ENCODE assay signal across 9 cellular contexts in the genomic region with DNA sequence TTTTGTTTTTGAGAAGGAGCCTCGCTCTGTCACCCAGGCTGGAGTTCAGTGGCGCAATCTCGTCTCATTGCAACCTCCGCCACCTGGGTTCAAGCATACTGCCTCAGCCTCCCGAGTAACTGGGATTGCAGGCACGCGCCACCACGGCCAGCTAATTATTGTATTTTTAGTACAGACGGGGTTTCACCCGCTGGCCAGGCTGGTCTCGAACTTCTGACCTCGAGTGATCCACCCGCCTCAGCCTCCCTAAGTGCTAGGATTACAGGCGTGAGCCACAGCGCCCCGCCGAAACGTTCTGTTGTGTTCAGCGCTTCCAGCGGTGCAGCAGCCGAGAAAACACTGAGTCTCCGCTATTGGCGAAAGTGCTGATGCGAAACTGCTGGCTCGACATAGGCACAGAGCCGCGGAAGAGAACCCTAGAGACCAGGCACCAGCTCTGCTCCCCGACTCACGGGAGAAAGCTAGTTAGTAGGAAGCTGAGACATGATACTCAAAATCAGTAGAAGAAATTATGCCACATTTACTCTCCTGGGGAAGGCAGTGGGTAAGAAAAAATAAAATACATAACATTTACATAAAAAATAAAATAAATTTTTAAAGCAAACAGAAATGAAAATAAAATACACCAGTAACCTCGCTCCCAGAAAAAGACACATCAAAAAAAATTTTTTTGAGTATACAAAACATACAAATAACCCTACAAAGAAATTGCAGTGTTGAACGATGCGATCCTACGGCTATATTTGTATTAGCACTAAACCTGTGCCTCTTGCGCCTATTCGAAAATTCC. TPM values are rescaled to one million over a fixed set of nuclear protein-coding genes. Genes with fewer than 3 reads are reported as not detected.
DNase-seq lines count a peak whose midpoint lies in the region; ATAC-seq, FAIRE-seq and TF ChIP-seq lines count a peak whose summit lies in the region.
"Had no signal": no experiment of that assay in that cellular context is flagged by ENCODE, and none has a peak within 500 bp of the region (broad histone marks: within the 10 kb centered on the region; RNA-seq: fewer than 3 reads in every experiment).

No MANE protein-coding gene starts in this region.

- peak overlapping the region; percentile 91 for H2BK12ac ChIP-seq in H1 (ENCODE audit: low read depth, low read length)

- peak overlapping the region; percentile 95 for H3K27ac Mint-ChIP-seq in CD4-positive, alpha-beta T cell

- peaks cover 25% of the 10 kb centered on the region for H3K36me3 Mint-ChIP-seq in CD4-positive, alpha-beta T cell (ENCODE audit: low read depth)

- no peak overlapping the region for H3K4ac ChIP-seq in H1 (replicated peaks; ENCODE audit: insufficient read length, low read depth, low read length)

- TF ChIP-seq POLR2A in H1 (IDR thresholded peaks at IDR 0.05; ENCODE audit: control extremely low read depth in 1 of 2, low read depth in 2 of 2, low read length in 2 of 2), result no peak

- intact Hi-C loops in CD4-positive, alpha-beta T cell (cut with DNase I, micrococcal nuclease), result loop anchor here (1.0 to 5.0 kb wide), 8 partner anchors 9 to 114 kb away; partner anchors contain the start of genes ANXA2R (in 1 of the 2) and ZNF131 (in 1 of the 2)

- H4K91ac ChIP-seq in H1 (replicated peaks; ENCODE audit: insufficient read length, low read length), result no peak overlapping the region

- peak overlapping the region; percentile 92 for H3K4me3 Mint-ChIP-seq in CD4-positive, alpha-beta T cell

- no peaks in the 10 kb centered on the region for H3K27me3 Mint-ChIP-seq in CD4-positive, alpha-beta T cell

- peaks cover 0 to 3% (median 0%) of the 10 kb centered on the region in 4 experiments; a peak in 2 of 7 replicates for H3K4me1 ChIP-seq in H1 (replicated peaks in 1 of 4; ENCODE audit: control insufficient read depth in 3 of 4, insufficient read depth in 4 of 4, low read length in 3 of 4)

- peak overlapping the region in 2 of 4 experiments; percentile 1 to 10; a peak in 4 of 7 replicates for H3K9ac ChIP-seq in H1 (replicated peaks in 1 of 4; ENCODE audit: extremely low read depth in 1 of 4, low read depth in 3 of 4, low read length in 3 of 4)

- no peak overlapping the region for H3K14ac ChIP-seq in H1 (ENCODE audit: insufficient read length)

- peaks cover 42% of the 10 kb centered on the region for H3K4me1 Mint-ChIP-seq in CD4-positive, alpha-beta T cell (ENCODE audit: low read depth)

- TF ChIP-seq EP300 in H1 (IDR thresholded peaks at IDR 0.05; ENCODE audit: borderline replicate concordance in 1 of 2, low read depth in 2 of 2, low read length in 2 of 2), result peak in 1 of 2 experiments; percentile 87; a peak in 1 of 3 replicates

- no peak overlapping the region for H3K23ac ChIP-seq in H1 (ENCODE audit: insufficient read length)

- POLR2A ChIA-PET in CD4-positive, alpha-beta T cell (lab: Charles Lee), result interaction anchor here (0.5 to 6.3 kb wide), 25 partner anchors 11 to 1105 kb away, joined by 3 to 1066 read pairs (median 8); partner anchors contain the start of genes ANXA2R, HMGCS1, TMEM267 and ZNF131
- POLR2A ChIA-PET in H1 (lab: Charles Lee; ENCODE audit: partially characterized antibody), result interaction anchor here (1.2 to 2.3 kb wide), 5 partner anchors 8 to 113 kb away, joined by 3 to 9 read pairs (median 6); partner anchors contain the start of gene ZNF131

- peaks cover 1 to 2% of the 10 kb centered on the region in 2 experiments for H4K20me1 ChIP-seq in H1 (replicated peaks in 1 of 2; ENCODE audit: control insufficient read depth in 1 of 2, insufficient read depth in 2 of 2, low read length in 2 of 2)

- H3K27ac ChIP-seq in CD4-positive, alpha-beta T cell (ENCODE audit: low read depth, low read length), result peak overlapping the region; percentile 91
- no peak overlapping the region for H3K27ac ChIP-seq in H1 (ENCODE audit: low read depth, low read length)

- no peak for TF ChIP-seq CTCF in CD4-positive, alpha-beta T cell (IDR thresholded peaks at IDR 0.05)
- peak in 2 of 3 experiments; percentile 3 to 22; a peak in 2 of 4 replicates for TF ChIP-seq CTCF in H1 (IDR thresholded peaks at IDR 0.05; ENCODE audit: control extremely low read depth in 1 of 3, insufficient read depth in 1 of 3, low read depth in 1 of 3, low read length in 3 of 3)

- H3K79me1 ChIP-seq in H1 (ENCODE audit: low read depth, low read length), result no peaks in the 10 kb centered on the region

- no peaks in the 10 kb centered on the region for H3K9me3 Mint-ChIP-seq in CD4-positive, alpha-beta T cell

- WGBS in H1 (ENCODE audit: extremely low coverage in 1 of 2, insufficient coverage in 1 of 2, insufficient read length in 1 of 2, insufficient replicate concordance in 2 of 2, low coverage in 1 of 2, low lambda C conversion rate in 2 of 2, missing lambda C conversion rate in 1 of 2), 2 experiments, result 15% methylated on average over 35 of the region's 35 CpGs; no CpG with 5 or more reads in 1 of the 2 experiments

- H2AFZ ChIP-seq in H1 (ENCODE audit: low read length), result peak overlapping the region; percentile 97

- H3K23me2 ChIP-seq in H1 (ENCODE audit: low read depth, low read length), result peaks cover 12% of the 10 kb centered on the region; the same call in 1 of the 2 replicates

- DNase-seq in CD4-positive, alpha-beta T cell, result peak; percentile 87 to 92 (median 92)
- DNase-seq in HS-5 (ENCODE audit: low read depth), result peak; percentile 95
- DNase-seq in NK-92 (lab: John Stamatoyannopoulos, UW; ENCODE audit: unreplicated experiment), result peak; percentile 49
- DNase-seq in activated CD8-positive, alpha-beta memory T cell treated with anti-CD3 and anti-CD28 coated beads for 1 hour (ENCODE audit: extremely low read depth in 1 of 2, low read depth in 1 of 2), result peak; percentile 85 to 88
- DNase-seq in H1 (ENCODE audit: low read depth in 1 of 2, low spot score in 2 of 2), result peak in 1 of 2 experiments; percentile 90
- DNase-seq in midbrain (lab: John Stamatoyannopoulos, UW), result peak; percentile 84
- DNase-seq in stimulated activated CD8-positive, alpha-beta memory T cell treated with anti-CD3 and anti-CD28 coated beads, Interleukin-2, amount 100 ng/mL, for 1 hour (ENCODE audit: low read depth in 2 of 2), result peak; percentile 68 to 84

- no peaks in the 10 kb centered on the region for H3K36me3 ChIP-seq in H1 (ENCODE audit: control insufficient read depth in 2 of 4, insufficient read depth in 4 of 4, low read length in 3 of 4)

- H3K9me3 ChIP-seq in CD4-positive, alpha-beta T cell (ENCODE audit: control insufficient read depth, low read length), result no peaks in the 10 kb centered on the region
- H3K9me3 ChIP-seq in H1 (ENCODE audit: insufficient read depth in 2 of 2, low read depth in 1 of 2, low read length in 1 of 2), result no peaks in the 10 kb centered on the region

- CTCF ChIA-PET in CD4-positive, alpha-beta T cell (lab: Charles Lee), result interaction anchor here (0.7 to 3.5 kb wide), 14 partner anchors 9 to 476 kb away, joined by 3 to 46 read pairs (median 6); no protein-coding TSS in a partner anchor
- CTCF ChIA-PET in H1 (lab: Charles Lee; ENCODE audit: partially characterized antibody), result interaction anchor here (0.9 to 2.9 kb wide), 11 partner anchors 9 to 97 kb away, joined by 3 to 15 read pairs (median 4); no protein-coding TSS in a partner anchor

- peak; percentile 28 for FAIRE-seq in H1 (lab: Jason Lieb, UNC)
- FAIRE-seq: frontal cortex had no signal

- no peak for TF ChIP-seq RAD21 in H1 (IDR thresholded peaks at IDR 0.05 in 1 of 2, conservative IDR thresholded peaks at IDR 0.05 in 1 of 2; ENCODE audit: low read depth in 2 of 2, low read length in 2 of 2)

- H3K4me3 ChIP-seq in H1 (ENCODE audit: extremely low read depth in 1 of 4, insufficient read depth in 2 of 4, low read depth in 3 of 4, low read length in 4 of 4), result peak overlapping the region; percentile 51 to 69 (median 59)

- peak; percentile 63 for ATAC-seq in CD4-positive, alpha-beta T cell (ENCODE audit: poor library complexity)
- ATAC-seq in GM19455 (IDR thresholded peaks at IDR 0.05; ENCODE audit: unreplicated experiment), result peak; percentile 49

- H3K27me3 ChIP-seq in CD4-positive, alpha-beta T cell (ENCODE audit: control insufficient read depth, insufficient read depth, low read length), result no peaks in the 10 kb centered on the region
- peaks cover 31 to 54% (median 46%) of the 10 kb centered on the region in 4 experiments for H3K27me3 ChIP-seq in H1 (replicated peaks in 1 of 4; ENCODE audit: control insufficient read depth in 3 of 4, extremely low read depth in 1 of 4, insufficient read depth in 3 of 4, low read length in 3 of 4)

- H2BK120ac ChIP-seq in H1 (replicated peaks; ENCODE audit: low read depth, low read length), result no peak overlapping the region

- H2AK5ac ChIP-seq in H1 (ENCODE audit: low read depth, low read length), result no peak overlapping the region

- peak overlapping the region; percentile 53; the same call in 1 of the 2 replicates for H2BK15ac ChIP-seq in H1 (ENCODE audit: low read length)

- H3K79me2 ChIP-seq in H1 (ENCODE audit: control insufficient read depth in 1 of 2, insufficient read depth in 2 of 2, low read length in 2 of 2), result no peaks in the 10 kb centered on the region

- H3K18ac ChIP-seq in H1 (ENCODE audit: extremely low read depth, low read length), result peak overlapping the region; percentile 75; the same call in 1 of the 2 replicates

- H2BK20ac ChIP-seq in H1 (ENCODE audit: low read length), result no peak overlapping the region

- H4K5ac ChIP-seq in H1 (ENCODE audit: insufficient read length, low read depth, low read length), result peak overlapping the region; percentile 44

- peak overlapping the region; percentile 76 to 82 for H3K4me2 ChIP-seq in H1 (ENCODE audit: insufficient read depth in 1 of 2, low read depth in 2 of 2, low read length in 2 of 2)

- no peak overlapping the region for H3K56ac ChIP-seq in H1 (replicated peaks; ENCODE audit: insufficient read length, low read depth, low read length)

- peak overlapping the region; percentile 73; the same call in 1 of the 2 replicates for H2BK5ac ChIP-seq in H1 (ENCODE audit: low read depth, low read length)

- peak overlapping the region; percentile 75 for H4K8ac ChIP-seq in H1 (ENCODE audit: extremely low read depth, insufficient read depth, low read length)

TF ChIP-seq in H1, 55 proteins besides CTCF, POLR2A, EP300 and RAD21 (continues in another document):
- TF ChIP-seq KDM1A (IDR thresholded peaks at IDR 0.05; ENCODE audit: borderline replicate concordance, low read length), result peak; percentile 95; the same call in 1 of the 2 replicates
- no peak for TF ChIP-seq JUN (IDR thresholded peaks at IDR 0.05; ENCODE audit: low read depth, low read length)
- peak; percentile 33; the same call in 1 of the 2 replicates for TF ChIP-seq CEBPB (IDR thresholded peaks at IDR 0.05; ENCODE audit: low read depth, low read length)

RNA-seq across cellular contexts. Expression of gene ANXA2R, which starts 31.6 kb away (rescaled TPM):
- 10 to 100 TPM; 45.6 to 48.9 TPM for total RNA-seq in CD4-positive, alpha-beta T cell
- total RNA-seq in H1 (2021; fragmentation: NEBNext Ultra II Directional; extraction: Animal tissue kit (Norgen Biotek cat#: 25700)), result 0.17 and 0.29 TPM in 2 replicates
- polyA plus RNA-seq in H1 (2011; rRNA removed), result 0.08 and 0.11 TPM in 2 replicates
- polyA plus RNA-seq in H1 (2011; cell fraction: cytosol; rRNA removed), result 0.14 TPM
- 0.30 TPM for polyA plus RNA-seq in H1 (2011; cell fraction: nucleus; rRNA removed)
- polyA plus RNA-seq in H1 (2012, experiment 1 of 2), result 0.11 TPM in 1 of 4 replicates, not detected in the others
- not detected for polyA plus RNA-seq in H1 (2012, experiment 2 of 2)
- polyA plus RNA-seq in H1 (2013, experiment 1 of 2), result not detected
- polyA plus RNA-seq in H1 (2013, experiment 2 of 2), result 0.04 TPM
- polyA minus RNA-seq in H1 (2011; rRNA and poly(A)+ RNA removed), result 0.56 and 1.2 TPM in 2 replicates
- polyA minus RNA-seq in H1 (2011; cell fraction: cytosol; rRNA and poly(A)+ RNA removed), result not detected
- polyA minus RNA-seq in H1 (2011; cell fraction: nucleus; rRNA and poly(A)+ RNA removed), result 1.2 TPM

Comparison
In these comparisons a context has a peak if more than half of its experiments do, and no peak if none do; other contexts are left out.
1. RNA of gene ANXA2R, which starts 31.6 kb away (total RNA-seq): 45.6 to 48.9 TPM in CD4-positive, alpha-beta T cell; 0.17 to 0.29 TPM in H1; every median in the first group is over 10 times any median in the second.